In the genomic region with DNA sequence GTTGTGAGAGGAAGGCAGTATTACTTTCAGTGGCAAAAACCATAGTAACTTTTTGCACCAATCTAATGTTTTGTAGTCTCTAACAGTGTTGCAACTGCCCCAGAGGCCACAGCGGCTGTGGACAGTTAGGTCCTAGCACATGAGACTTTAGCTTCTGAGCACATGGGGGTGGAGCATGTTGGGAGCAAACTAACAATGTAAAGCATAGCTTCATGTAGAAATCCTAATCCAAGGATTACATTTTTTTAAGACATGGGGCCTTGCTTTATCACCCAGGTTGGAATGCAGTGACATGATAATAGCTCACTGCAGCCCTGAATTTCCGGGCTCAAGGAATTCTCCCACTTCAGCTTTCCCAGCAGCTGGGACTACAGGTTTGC, we compare ENCODE assay signal across 15 cellular contexts. TPM values are rescaled to one million over a fixed set of nuclear protein-coding genes. Genes with fewer than 3 reads are reported as not detected.
DNase-seq lines count a peak whose midpoint lies in the region; ATAC-seq and TF ChIP-seq lines count a peak whose summit lies in the region.
"Had no signal": no experiment of that assay in that cellular context is flagged by ENCODE, and none has a peak within 500 bp of the region (broad histone marks: within the 10 kb centered on the region; RNA-seq: fewer than 3 reads in every experiment).

No MANE protein-coding gene starts in this region.

- H3K36me3 ChIP-seq in trophoblast cell (ENCODE audit: control insufficient read depth in 1 of 2, insufficient read depth in 2 of 2, low read length in 2 of 2), result peaks cover 39 to 52% of the 10 kb centered on the region in 2 experiments

- no peak for TF ChIP-seq CTCF in HFFc6 (IDR thresholded peaks at IDR 0.05)
- TF ChIP-seq CTCF in VCaP (conservative IDR thresholded peaks at IDR 0.05), result no peak
- TF ChIP-seq CTCF in foreskin fibroblast (IDR thresholded peaks at IDR 0.05; ENCODE audit: low read depth, low read length), result no peak

- H3K23ac ChIP-seq in trophoblast cell (ENCODE audit: low read length), result no peak overlapping the region

- H3K4me1 ChIP-seq in trophoblast cell (ENCODE audit: control insufficient read depth in 1 of 2, insufficient read depth in 2 of 2, low read length in 2 of 2), result peaks cover 16 to 24% of the 10 kb centered on the region in 2 experiments
- H3K4me1 ChIP-seq: colonic mucosa had no signal

- peaks cover 65% of the 10 kb centered on the region for H3K4me1 Mint-ChIP-seq in HFFc6 (ENCODE audit: low read depth)
- H3K4me1 Mint-ChIP-seq: activated naive CD4-positive, alpha-beta T cell treated with anti-CD3 and anti-CD28 coated beads, Interleukin-2, amount 10 ng/mL, durations not matched to agents 7 days and 5 days; memory B cell; stimulated activated naive CD8-positive, alpha-beta T cell treated with anti-CD3 and anti-CD28 coated beads, Interleukin-15, amount 100 ng/mL, for 72 hours had no signal

- no peak overlapping the region for H4K12ac ChIP-seq in trophoblast cell (ENCODE audit: low read depth, low read length)

- peak overlapping the region; percentile 80; the same call in 1 of the 2 replicates for H3K27ac Mint-ChIP-seq in HFFc6
- H3K27ac Mint-ChIP-seq: activated naive CD4-positive, alpha-beta T cell treated with anti-CD3 and anti-CD28 coated beads, Interleukin-2, amount 10 ng/mL, durations not matched to agents 7 days and 5 days; memory B cell; stimulated activated naive CD8-positive, alpha-beta T cell treated with anti-CD3 and anti-CD28 coated beads, Interleukin-15, amount 100 ng/mL, for 72 hours had no signal

- no peak overlapping the region for H2BK5ac ChIP-seq in trophoblast cell (ENCODE audit: low read depth, low read length, poor library complexity)

- no peaks in the 10 kb centered on the region for H3K9me3 Mint-ChIP-seq in HFFc6
- H3K9me3 Mint-ChIP-seq: activated naive CD4-positive, alpha-beta T cell treated with anti-CD3 and anti-CD28 coated beads, Interleukin-2, amount 10 ng/mL, durations not matched to agents 7 days and 5 days; memory B cell; stimulated activated naive CD8-positive, alpha-beta T cell treated with anti-CD3 and anti-CD28 coated beads, Interleukin-15, amount 100 ng/mL, for 72 hours had no signal

- no peak overlapping the region for H3K9ac ChIP-seq in trophoblast cell (ENCODE audit: low read length)

- no peaks in the 10 kb centered on the region for H3K27me3 Mint-ChIP-seq in HFFc6 (ENCODE audit: insufficient read depth)
- H3K27me3 Mint-ChIP-seq: stimulated activated naive CD8-positive, alpha-beta T cell treated with anti-CD3 and anti-CD28 coated beads, Interleukin-15, amount 100 ng/mL, for 72 hours had no signal

- peaks cover 66% of the 10 kb centered on the region for H3K36me3 Mint-ChIP-seq in HFFc6 (ENCODE audit: low read depth)
- H3K36me3 Mint-ChIP-seq: activated naive CD4-positive, alpha-beta T cell treated with anti-CD3 and anti-CD28 coated beads, Interleukin-2, amount 10 ng/mL, durations not matched to agents 7 days and 5 days; memory B cell had no signal

- peak overlapping the region; percentile 61; the same call in 1 of the 2 replicates for H3K4me3 Mint-ChIP-seq in HFFc6
- H3K4me3 Mint-ChIP-seq: activated naive CD4-positive, alpha-beta T cell treated with anti-CD3 and anti-CD28 coated beads, Interleukin-2, amount 10 ng/mL, durations not matched to agents 7 days and 5 days; memory B cell; stimulated activated naive CD8-positive, alpha-beta T cell treated with anti-CD3 and anti-CD28 coated beads, Interleukin-15, amount 100 ng/mL, for 72 hours had no signal

- peak overlapping the region; percentile 61 for H2BK120ac ChIP-seq in trophoblast cell (ENCODE audit: insufficient read depth, low read length, poor library complexity)

- H3K27ac ChIP-seq in VCaP (peak overlapping the region; percentile 44), trophoblast cell (ENCODE audit: low read depth, low read length) (peak overlapping the region; percentile 40)
- H3K27ac ChIP-seq: colonic mucosa had no signal

- ATAC-seq in GM18498 (IDR thresholded peaks at IDR 0.05; ENCODE audit: unreplicated experiment), result no peak
- ATAC-seq: stimulated activated naive CD8-positive, alpha-beta T cell treated with anti-CD3 and anti-CD28 coated beads, Interleukin-15, amount 100 ng/mL, for 72 hours had no signal

- no CpG with 5 or more reads among the region's 2 CpGs for WGBS in trophoblast cell (ENCODE audit: extremely low coverage, insufficient coverage, insufficient read length)

- no peak overlapping the region for H3K4me2 ChIP-seq in trophoblast cell (ENCODE audit: low read length)

- no peak overlapping the region for H2BK12ac ChIP-seq in trophoblast cell (ENCODE audit: low read length)

- H3K9me3 ChIP-seq in trophoblast cell (ENCODE audit: insufficient read depth, low read depth, low read length), result no peaks in the 10 kb centered on the region
- H3K9me3 ChIP-seq: colonic mucosa had no signal

- H3K4me3 ChIP-seq in foreskin fibroblast (ENCODE audit: low read depth in 1 of 2, low read length in 2 of 2), result no peak overlapping the region
- H3K4me3 ChIP-seq in trophoblast cell (ENCODE audit: low read depth, low read length), result no peak overlapping the region
- H3K4me3 ChIP-seq: colonic mucosa had no signal

- H3K14ac ChIP-seq in trophoblast cell (ENCODE audit: low read length), result no peak overlapping the region

- no peak overlapping the region for H3K4ac ChIP-seq in trophoblast cell (ENCODE audit: low read depth, low read length)

- no peak overlapping the region for H3K18ac ChIP-seq in trophoblast cell (ENCODE audit: low read length)

- DNase-seq in HFFc6 (no peak), foreskin fibroblast (peak; percentile 34 to 65), trophoblast cell (peak; percentile 80 to 81), DMS79 treated with DMSO at 0.1 percent for 48 hours (lab: John Stamatoyannopoulos, UW) (no peak), NCI-H1048 (lab: John Stamatoyannopoulos, UW) (no peak), NCI-H69 (lab: John Stamatoyannopoulos, UW) (no peak)
- DNase-seq: activated CD4-positive, alpha-beta T cell treated with anti-CD3 and anti-CD28 coated beads, Interleukin-2, amount 50 U/mL, for 1 hour; activated naive CD4-positive, alpha-beta T cell treated with anti-CD3 and anti-CD28 coated beads, Interleukin-2, amount 10 ng/mL, durations not matched to agents 7 days and 5 days; activated T-cell treated with anti-CD3 and anti-CD28 coated beads for 4 hours; colonic mucosa; glutamatergic neuron; stimulated activated naive CD8-positive, alpha-beta T cell treated with anti-CD3 and anti-CD28 coated beads, Interleukin-15, amount 100 ng/mL, for 72 hours had no signal

- H3K79me1 ChIP-seq in trophoblast cell (ENCODE audit: low read length), result peaks cover 27% of the 10 kb centered on the region

- H2AK5ac ChIP-seq in trophoblast cell (ENCODE audit: low read length), result no peak overlapping the region

- no peak overlapping the region for H4K91ac ChIP-seq in trophoblast cell (ENCODE audit: low read depth, low read length)

- H3K79me2 ChIP-seq in trophoblast cell (ENCODE audit: control insufficient read depth, insufficient read depth, low read length, poor library complexity), result peaks cover 2% of the 10 kb centered on the region

- H4K8ac ChIP-seq in trophoblast cell (ENCODE audit: low read depth, low read length), result no peak overlapping the region

- H2AFZ ChIP-seq in trophoblast cell (ENCODE audit: insufficient read depth, low read length, poor library complexity), result no peak overlapping the region

- no peaks in the 10 kb centered on the region for H3K27me3 ChIP-seq in trophoblast cell (ENCODE audit: insufficient read depth, low read length)
- H3K27me3 ChIP-seq: colonic mucosa had no signal

RNA-seq across cellular contexts. Expression of gene LAMB1, which starts 49.0 kb away (rescaled TPM):
- 100 to 1,000 TPM; 112 to 134 (median 123) TPM for total RNA-seq in HFFc6 (2021; fragmentation: NEBNext Ultra II Directional; extraction: Animal tissue kit (Norgen Biotek cat#: 25700))
- polyA plus RNA-seq in trophoblast cell (2013), result 407 and 428 TPM in 2 replicates

Comparison
In these comparisons a context has a peak if more than half of its experiments do, and no peak if none do; other contexts are left out.
1. DNase-seq: peak in foreskin fibroblast (2 of 2) and trophoblast cell (2 of 2); none in HFFc6 (single experiment), DMS79 treated with DMSO at 0.1 percent for 48 hours (single experiment), NCI-H1048 (single experiment) and NCI-H69 (single experiment).